Comparison of ENCODE assay signal across 2 cellular contexts in genomic region chr17:15674640-15675039, GRCh38. TPM values are rescaled to one million over a fixed set of nuclear protein-coding genes. Genes with fewer than 3 reads are reported as not detected.
"Had no signal": no experiment of that assay in that cellular context is flagged by ENCODE, and none has a peak within 500 bp of the region (broad histone marks: within the 10 kb centered on the region; RNA-seq: fewer than 3 reads in every experiment).

No MANE protein-coding gene starts in this region.

RNA-seq across cellular contexts. Expression of gene TBC1D26, which starts 57.4 kb away (rescaled TPM):
- total RNA-seq: LHCN-M2, M059J had no signal
